In the genomic region with DNA sequence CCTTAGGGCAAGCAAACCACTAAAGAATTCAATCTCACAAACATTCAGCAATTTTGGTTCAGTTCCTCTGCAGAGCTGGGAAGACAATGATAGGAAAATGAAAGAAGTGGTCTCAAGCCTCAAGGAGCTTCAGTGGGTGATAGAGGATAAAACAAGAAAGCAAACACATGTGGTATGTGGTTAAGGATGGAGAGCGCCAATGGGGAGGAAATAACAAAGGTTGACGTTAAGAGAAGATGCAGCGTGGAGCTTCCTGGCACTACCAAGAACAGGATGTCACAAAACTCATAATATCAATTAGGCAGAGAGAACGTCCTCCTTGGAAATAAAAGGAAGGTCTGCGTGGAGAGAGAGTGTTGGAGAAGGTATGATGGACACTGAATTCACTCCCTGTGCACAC, we compare ENCODE assay signal across 24 cellular contexts.
"Had no signal": no experiment of that assay in that cellular context is flagged by ENCODE, and none has a peak within 500 bp of the region (broad histone marks: within the 10 kb centered on the region; RNA-seq: fewer than 3 reads in every experiment).

No MANE protein-coding gene starts in this region.

- ATAC-seq: natural killer cell; right lobe of liver; stimulated activated effector memory CD8-positive, alpha-beta T cell treated with anti-CD3 and anti-CD28 coated beads, Interleukin-12 subunit alpha, Interleukin-12 subunit beta, amount 100 ng/mL, for 72 hours; upper lobe of right lung had no signal

- H3K79me2 ChIP-seq: hepatocyte had no signal

- H3K4me2 ChIP-seq: hepatocyte had no signal

- H3K4me3 Mint-ChIP-seq: mesothelial cell of epicardium; naive B cell; natural killer cell; nephron progenitor cell; stimulated activated effector memory CD8-positive, alpha-beta T cell treated with anti-CD3 and anti-CD28 coated beads, Interleukin-12 subunit alpha, Interleukin-12 subunit beta, amount 100 ng/mL, for 72 hours; stimulated activated naive CD8-positive, alpha-beta T cell treated with anti-CD3 and anti-CD28 coated beads, Interleukin-15, Interleukin-2, amounts not matched to agents 100 ng/mL and 50 ng/mL, for 24 hours had no signal

- H3K27me3 Mint-ChIP-seq: progenitor cell of endocrine pancreas had no signal

- H2AFZ ChIP-seq: hepatocyte had no signal

- H3K9me3 ChIP-seq: left ventricle myocardium inferior, ovary, right atrium auricular region, right lobe of liver, suprapubic skin, thoracic aorta, tibial artery, upper lobe of right lung, uterus had no signal

- H3K27ac ChIP-seq: hepatocyte, left ventricle myocardium inferior, ovary, right atrium auricular region, right lobe of liver, suprapubic skin, thoracic aorta, tibial artery, upper lobe of right lung, uterus had no signal

- H3K27ac Mint-ChIP-seq: mesothelial cell of epicardium; naive B cell; natural killer cell; nephron progenitor cell; progenitor cell of endocrine pancreas; stimulated activated effector memory CD8-positive, alpha-beta T cell treated with anti-CD3 and anti-CD28 coated beads, Interleukin-12 subunit alpha, Interleukin-12 subunit beta, amount 100 ng/mL, for 72 hours; stimulated activated naive CD8-positive, alpha-beta T cell treated with anti-CD3 and anti-CD28 coated beads, Interleukin-15, Interleukin-2, amounts not matched to agents 100 ng/mL and 50 ng/mL, for 24 hours had no signal

- H3K4me1 ChIP-seq: right atrium auricular region, right lobe of liver, suprapubic skin, tibial artery, upper lobe of right lung, uterus had no signal

- H3K36me3 Mint-ChIP-seq: mesothelial cell of epicardium; naive B cell; stimulated activated effector memory CD8-positive, alpha-beta T cell treated with anti-CD3 and anti-CD28 coated beads, Interleukin-12 subunit alpha, Interleukin-12 subunit beta, amount 100 ng/mL, for 72 hours had no signal

- H3K27me3 ChIP-seq: hepatocyte, ovary, right atrium auricular region, right lobe of liver, upper lobe of right lung, uterus had no signal

- DNase-seq: islet precursor cell; left ventricle myocardium inferior; mesendoderm; naive B cell; natural killer cell; nephron progenitor cell; ovary; right lobe of liver; stimulated activated CD4-positive, alpha-beta T cell treated with anti-CD3 and anti-CD28 coated beads, Interleukin-12 subunit alpha, Interleukin-12 subunit beta, amount 100 ng/mL, for 4 hours; stimulated activated CD4-positive, alpha-beta T cell treated with anti-CD3 and anti-CD28 coated beads, Interleukin-15, amount 100 ng/mL, for 24 hours; stimulated activated CD4-positive, alpha-beta T cell treated with anti-CD3 and anti-CD28 coated beads, Interleukin-4, amount 100 ng/mL, for 24 hours; tibial artery; trophoblast cell; upper lobe of right lung; uterus had no signal

- H3K36me3 ChIP-seq: left ventricle myocardium inferior, ovary, right atrium auricular region, right lobe of liver, suprapubic skin, thoracic aorta, tibial artery, upper lobe of right lung, uterus had no signal

- H3K4me3 ChIP-seq: hepatocyte, left ventricle myocardium inferior, lung, ovary, right atrium auricular region, right lobe of liver, suprapubic skin, thoracic aorta, tibial artery, upper lobe of right lung, uterus had no signal

- H3K4me1 Mint-ChIP-seq: mesothelial cell of epicardium, nephron progenitor cell had no signal
